Comparison of ENCODE assay signal across 1 cellular context in genomic region chr15:63736287-63736686, GRCh38.
TF ChIP-seq lines count a peak whose summit lies in the region.

No MANE protein-coding gene starts in this region.

TF ChIP-seq in GM23338, 12 proteins besides CTCF, POLR2A, EP300 and RAD21 (continued from another document):
- TF ChIP-seq ZNF114 (CRISPR knock-in tag; IDR thresholded peaks at IDR 0.05), result no peak
